In genomic region chr11:14583252-14584105, GRCh38 we compare ENCODE assay signal across 1 cellular context.
A peak's percentile ranks its signal among the peaks of the same experiment; 100 is the strongest.
TF ChIP-seq lines count a peak whose summit lies in the region.

No MANE protein-coding gene starts in this region.

TF ChIP-seq in HepG2, 621 proteins besides CTCF, POLR2A, EP300 and RAD21 (continued from another document and continues in another):
- TF ChIP-seq, protein P1, sequence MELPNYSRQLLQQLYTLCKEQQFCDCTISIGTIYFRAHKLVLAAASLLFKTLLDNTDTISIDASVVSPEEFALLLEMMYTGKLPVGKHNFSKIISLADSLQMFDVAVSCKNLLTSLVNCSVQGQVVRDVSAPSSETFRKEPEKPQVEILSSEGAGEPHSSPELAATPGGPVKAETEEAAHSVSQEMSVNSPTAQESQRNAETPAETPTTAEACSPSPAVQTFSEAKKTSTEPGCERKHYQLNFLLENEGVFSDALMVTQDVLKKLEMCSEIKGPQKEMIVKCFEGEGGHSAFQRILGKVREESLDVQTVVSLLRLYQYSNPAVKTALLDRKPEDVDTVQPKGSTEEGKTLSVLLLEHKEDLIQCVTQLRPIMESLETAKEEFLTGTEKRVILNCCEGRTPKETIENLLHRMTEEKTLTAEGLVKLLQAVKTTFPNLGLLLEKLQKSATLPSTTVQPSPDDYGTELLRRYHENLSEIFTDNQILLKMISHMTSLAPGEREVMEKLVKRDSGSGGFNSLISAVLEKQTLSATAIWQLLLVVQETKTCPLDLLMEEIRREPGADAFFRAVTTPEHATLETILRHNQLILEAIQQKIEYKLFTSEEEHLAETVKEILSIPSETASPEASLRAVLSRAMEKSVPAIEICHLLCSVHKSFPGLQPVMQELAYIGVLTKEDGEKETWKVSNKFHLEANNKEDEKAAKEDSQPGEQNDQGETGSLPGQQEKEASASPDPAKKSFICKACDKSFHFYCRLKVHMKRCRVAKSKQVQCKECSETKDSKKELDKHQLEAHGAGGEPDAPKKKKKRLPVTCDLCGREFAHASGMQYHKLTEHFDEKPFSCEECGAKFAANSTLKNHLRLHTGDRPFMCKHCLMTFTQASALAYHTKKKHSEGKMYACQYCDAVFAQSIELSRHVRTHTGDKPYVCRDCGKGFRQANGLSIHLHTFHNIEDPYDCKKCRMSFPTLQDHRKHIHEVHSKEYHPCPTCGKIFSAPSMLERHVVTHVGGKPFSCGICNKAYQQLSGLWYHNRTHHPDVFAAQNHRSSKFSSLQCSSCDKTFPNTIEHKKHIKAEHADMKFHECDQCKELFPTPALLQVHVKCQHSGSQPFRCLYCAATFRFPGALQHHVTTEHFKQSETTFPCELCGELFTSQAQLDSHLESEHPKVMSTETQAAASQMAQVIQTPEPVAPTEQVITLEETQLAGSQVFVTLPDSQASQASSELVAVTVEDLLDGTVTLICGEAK (IDR thresholded peaks at IDR 0.05), result no peak
- TF ChIP-seq, protein P1 (CRISPR knock-in tag; IDR thresholded peaks at IDR 0.05), result no peak
- TF ChIP-seq MYPOP (CRISPR knock-in tag; IDR thresholded peaks at IDR 0.05), result no peak
- peak; percentile 92 for TF ChIP-seq HNF1A (IDR thresholded peaks at IDR 0.05; ENCODE audit: low read depth)
- peak; percentile 84 for TF ChIP-seq HNF1A (CRISPR knock-in tag; IDR thresholded peaks at IDR 0.05; ENCODE audit: borderline replicate concordance)
- peak; percentile 82; the same call in 1 of the 2 replicates for TF ChIP-seq ZNF878 (CRISPR knock-in tag; IDR thresholded peaks at IDR 0.05)
- no peak for TF ChIP-seq FOXP1 (IDR thresholded peaks at IDR 0.05)
- TF ChIP-seq FOXP1 (CRISPR knock-in tag; IDR thresholded peaks at IDR 0.05), result peak; percentile 72
- TF ChIP-seq MAZ (IDR thresholded peaks at IDR 0.05; ENCODE audit: borderline replicate concordance, low read depth, low read length), result no peak
- peak; percentile 65; the same call in 1 of the 2 replicates for TF ChIP-seq MAZ (CRISPR knock-in tag; IDR thresholded peaks at IDR 0.05; ENCODE audit: low read depth)
- TF ChIP-seq MED1 (CRISPR knock-in tag; IDR thresholded peaks at IDR 0.05), result peak; percentile 79
- TF ChIP-seq ZBTB20 (CRISPR knock-in tag; IDR thresholded peaks at IDR 0.05; ENCODE audit: borderline replicate concordance, low read depth), result peak; percentile 78; the same call in 1 of the 2 replicates
- no peak for TF ChIP-seq RFXANK (CRISPR knock-in tag; IDR thresholded peaks at IDR 0.05)
- no peak for TF ChIP-seq MEIS2 (CRISPR knock-in tag; IDR thresholded peaks at IDR 0.05)
- peak; percentile 30; the same call in 1 of the 2 replicates for TF ChIP-seq AHDC1 (CRISPR knock-in tag; IDR thresholded peaks at IDR 0.05; ENCODE audit: borderline replicate concordance)
- no peak for TF ChIP-seq POGK (CRISPR knock-in tag; conservative IDR thresholded peaks at IDR 0.05)
- TF ChIP-seq HOXA9 (CRISPR knock-in tag; IDR thresholded peaks at IDR 0.05; ENCODE audit: borderline replicate concordance), result 0 out of 2 replicates have a peak, but pooled peaks have one; percentile 45
- TF ChIP-seq ZFP90 (CRISPR knock-in tag; IDR thresholded peaks at IDR 0.05; ENCODE audit: borderline replicate concordance), result 0 out of 2 replicates have a peak, but pooled peaks have one; percentile 36
- TF ChIP-seq, protein P2, sequence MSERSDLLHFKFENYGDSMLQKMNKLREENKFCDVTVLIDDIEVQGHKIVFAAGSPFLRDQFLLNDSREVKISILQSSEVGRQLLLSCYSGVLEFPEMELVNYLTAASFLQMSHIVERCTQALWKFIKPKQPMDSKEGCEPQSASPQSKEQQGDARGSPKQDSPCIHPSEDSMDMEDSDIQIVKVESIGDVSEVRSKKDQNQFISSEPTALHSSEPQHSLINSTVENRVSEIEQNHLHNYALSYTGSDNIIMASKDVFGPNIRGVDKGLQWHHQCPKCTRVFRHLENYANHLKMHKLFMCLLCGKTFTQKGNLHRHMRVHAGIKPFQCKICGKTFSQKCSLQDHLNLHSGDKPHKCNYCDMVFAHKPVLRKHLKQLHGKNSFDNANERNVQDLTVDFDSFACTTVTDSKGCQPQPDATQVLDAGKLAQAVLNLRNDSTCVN (CRISPR knock-in tag; IDR thresholded peaks at IDR 0.05; ENCODE audit: borderline replicate concordance), result no peak
- peak; percentile 67; the same call in 1 of the 2 replicates for TF ChIP-seq ZBTB4 (CRISPR knock-in tag; IDR thresholded peaks at IDR 0.05; ENCODE audit: borderline replicate concordance)
